Comparison of ENCODE assay signal across 8 cellular contexts in the genomic region with DNA sequence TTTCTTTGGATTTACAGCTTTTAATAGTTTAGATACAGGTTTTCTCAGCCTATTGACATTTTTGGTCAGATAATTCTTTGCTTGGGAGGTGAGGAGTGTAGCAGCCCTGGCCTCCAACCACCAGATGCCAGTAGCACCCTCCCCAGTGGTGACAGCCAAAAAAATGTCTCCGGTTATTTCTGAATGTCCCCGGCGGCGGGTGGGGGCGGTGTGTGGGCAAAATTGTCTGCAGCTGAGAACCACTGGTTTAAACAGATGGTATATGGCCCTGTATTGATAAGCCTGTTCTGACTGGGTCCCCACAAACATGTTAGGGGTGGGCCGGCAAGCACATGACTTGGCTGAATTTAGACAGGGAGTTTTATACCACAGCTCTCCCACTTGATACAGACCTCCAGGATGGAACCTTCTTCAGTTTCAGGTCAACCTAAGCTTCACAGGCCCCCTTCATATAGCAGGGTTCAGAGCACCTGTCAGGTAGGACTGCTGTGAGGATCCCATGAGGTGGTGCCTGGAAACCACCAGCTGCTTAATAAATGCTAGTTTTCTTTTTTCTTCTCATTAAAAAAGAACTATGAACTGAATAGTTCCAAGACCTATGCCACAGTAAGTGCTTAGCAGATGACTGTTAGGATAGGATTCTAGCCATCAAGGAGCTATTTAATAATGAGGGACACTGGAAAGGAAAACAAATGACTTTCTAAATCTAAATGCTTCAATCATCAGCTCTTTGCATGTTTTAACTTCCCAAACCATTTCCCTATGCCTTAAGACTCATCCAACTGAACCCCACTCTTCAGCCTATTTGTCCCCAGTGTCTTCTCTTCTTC. TPM values are rescaled to one million over a fixed set of nuclear protein-coding genes. Genes with fewer than 3 reads are reported as not detected.
DNase-seq lines count a peak whose midpoint lies in the region; ATAC-seq, FAIRE-seq and TF ChIP-seq lines count a peak whose summit lies in the region.

No MANE protein-coding gene starts in this region.

- H3K4me3 ChIP-seq in K562 (no peak overlapping the region), osteoblast (ENCODE audit: insufficient read depth, low read length) (no peak overlapping the region), mammary epithelial cell (replicated peaks in 1 of 3; ENCODE audit: insufficient read depth in 1 of 3, low read depth in 2 of 3, low read length in 3 of 3) (no peak overlapping the region)

- H3K4me1 ChIP-seq in K562 (replicated peaks in 1 of 2; ENCODE audit: control insufficient read depth in 2 of 2, insufficient read depth in 2 of 2, low read length in 2 of 2): peaks cover 14 to 40% of the 10 kb centered on the region in 2 experiments
- peaks cover 26% of the 10 kb centered on the region for H3K4me1 ChIP-seq in osteoblast (ENCODE audit: insufficient read depth, low read length)
- H3K4me1 ChIP-seq in mammary epithelial cell (ENCODE audit: insufficient read depth, low read length): peaks cover 5% of the 10 kb centered on the region

- intact Hi-C loops in K562 (cut with micrococcal nuclease): loop anchor here (1.0 to 2.0 kb wide), 5 partner anchors 18 to 250 kb away; a partner anchor contains a TSS
- intact Hi-C loops in mammary epithelial cell (cut with micrococcal nuclease): loop anchor here (2.0 kb wide), 1 partner anchor 68 kb away; no protein-coding TSS in a partner anchor

- H3K27ac Mint-ChIP-seq in T-helper 17 cell: peak overlapping the region; percentile 87

- no peaks in the 10 kb centered on the region for H3K9me1 ChIP-seq in K562 (ENCODE audit: control insufficient read depth, insufficient read depth, low read length)

- ATAC-seq in GM18520 (IDR thresholded peaks at IDR 0.05; ENCODE audit: unreplicated experiment) (peak; percentile 63), HG02981 (IDR thresholded peaks at IDR 0.05; ENCODE audit: unreplicated experiment) (peak; percentile 72), T-helper 17 cell (peak; percentile 86), K562 (peak; percentile 92)

- WGBS in K562 (ENCODE audit: insufficient coverage, low coverage, missing lambda C conversion rate): 2% methylated on average over 6 of the region's 6 CpGs
- 100% methylated on average over 1 of the region's 6 CpGs for WGBS in mammary epithelial cell (ENCODE audit: low coverage, missing lambda C conversion rate)

- POLR2A ChIA-PET in K562 (lab: Yijun Ruan, JAX): interaction anchor here (0.6 to 3.9 kb wide), 21 partner anchors 9 to 468 kb away, joined by 3 to 39 read pairs (median 4); a partner anchor contains a TSS

- dilution Hi-C loops in mammary epithelial cell (cut with HindIII; ENCODE audit: low sequenced_read_pairs): no loop called here

- H4K20me1 ChIP-seq in K562 (replicated peaks; ENCODE audit: control insufficient read depth, insufficient read depth, low read length): no peaks in the 10 kb centered on the region
- H4K20me1 ChIP-seq in osteoblast (ENCODE audit: insufficient read depth, low read length): peaks cover 30% of the 10 kb centered on the region
- no peaks in the 10 kb centered on the region for H4K20me1 ChIP-seq in mammary epithelial cell (ENCODE audit: insufficient read depth, low read length)

- DNase-seq in T-helper 17 cell: peak; percentile 40 to 63 (median 50)
- peak; percentile 90 to 92 (median 91) for DNase-seq in K562 (ENCODE audit: extremely low read depth in 1 of 4, low spot score in 3 of 4)
- no peak for DNase-seq in osteoblast (ENCODE audit: insufficient read length, low spot score, missing footprints)
- no peak for DNase-seq in mammary epithelial cell
- no peak for DNase-seq in COLO829 (ENCODE audit: low spot score)
- no peak for DNase-seq in ecto neural progenitor cell (ENCODE audit: low spot score)

- H3K36me3 Mint-ChIP-seq in T-helper 17 cell (ENCODE audit: low read depth): peaks cover 3% of the 10 kb centered on the region

- H3K4me1 Mint-ChIP-seq in T-helper 17 cell: peaks cover 60% of the 10 kb centered on the region

- TF ChIP-seq EP300 in K562 (IDR thresholded peaks at IDR 0.05; ENCODE audit: low read length): peak; percentile 61

- H3K4me3 Mint-ChIP-seq in T-helper 17 cell: peak overlapping the region; percentile 33

- H3K4me2 ChIP-seq in K562 (ENCODE audit: insufficient read depth, low read length): peak overlapping the region; percentile 64
- no peak overlapping the region for H3K4me2 ChIP-seq in osteoblast (ENCODE audit: insufficient read depth, low read length)
- no peak overlapping the region for H3K4me2 ChIP-seq in mammary epithelial cell (ENCODE audit: insufficient read depth, low read depth, low read length)

- in situ Hi-C loops in K562 (cut with MboI) (no loop called here), mammary epithelial cell (cut with MboI; ENCODE audit: low sequenced_read_pairs in 2 of 2) (no loop called here)

- peak; percentile 76 to 95 (median 93) for TF ChIP-seq CTCF in K562 (IDR thresholded peaks at IDR 0.05 in 2 of 3, conservative IDR thresholded peaks at IDR 0.05 in 1 of 3; ENCODE audit: insufficient read depth in 2 of 3, low read depth in 1 of 3, low read length in 3 of 3)
- TF ChIP-seq CTCF in osteoblast (IDR thresholded peaks at IDR 0.05; ENCODE audit: extremely low read depth, low read depth, low read length): peak; percentile 22
- peak in 1 of 2 donors; percentile 25 for TF ChIP-seq CTCF in mammary epithelial cell (conservative IDR thresholded peaks at IDR 0.05 in 1 of 2, IDR thresholded peaks at IDR 0.05 in 1 of 2; ENCODE audit: extremely low read depth in 1 of 2, insufficient read depth in 1 of 2, low read depth in 1 of 2, low read length in 2 of 2)

- no peaks in the 10 kb centered on the region for H3K27me3 ChIP-seq in K562 (ENCODE audit: control insufficient read depth in 2 of 2, insufficient read depth in 2 of 2, low read length in 2 of 2)
- H3K27me3 ChIP-seq in osteoblast (ENCODE audit: insufficient read depth, low read length): no peaks in the 10 kb centered on the region
- H3K27me3 ChIP-seq in mammary epithelial cell (ENCODE audit: insufficient read depth, low read length): no peaks in the 10 kb centered on the region

- BruUV-seq in K562 (replicated peaks; lab: Mats Ljungman, UMichigan) (no TSS peak), mammary epithelial cell (replicated peaks; lab: Mats Ljungman, UMichigan) (no TSS peak)

- H2AFZ ChIP-seq in K562 (ENCODE audit: low read depth, low read length) (peak overlapping the region; percentile 51), osteoblast (ENCODE audit: low read length) (no peak overlapping the region), mammary epithelial cell (ENCODE audit: low read depth, low read length) (no peak overlapping the region)

- peak; percentile 87 for FAIRE-seq in K562 (lab: Jason Lieb, UNC)

- H3K9me3 ChIP-seq in T-helper 17 cell (ENCODE audit: control insufficient read depth, low read length, poor library complexity, severe bottlenecking) (no peaks in the 10 kb centered on the region), K562 (replicated peaks; ENCODE audit: control insufficient read depth, insufficient read depth, low read depth, low read length) (no peaks in the 10 kb centered on the region), osteoblast (ENCODE audit: low read depth, low read length) (no peaks in the 10 kb centered on the region), mammary epithelial cell (replicated peaks; ENCODE audit: insufficient read depth, low read length) (no peaks in the 10 kb centered on the region)

- no peaks in the 10 kb centered on the region for H3K27me3 Mint-ChIP-seq in T-helper 17 cell

- no peak for TF ChIP-seq POLR2A in K562 (conservative IDR thresholded peaks at IDR 0.05)

- H3K9ac ChIP-seq in K562 (ENCODE audit: insufficient read depth in 1 of 2, low read depth in 2 of 2, low read length in 2 of 2) (peak overlapping the region; percentile 42 to 77; a peak in 3 of 4 replicates), mammary epithelial cell (ENCODE audit: insufficient read depth, low read length) (no peak overlapping the region)

- CTCF ChIA-PET in K562 (lab: Yijun Ruan, JAX; ENCODE audit: low intra/inter-chr PET ratio) (interaction anchor here (0.9 kb wide), 1 partner anchor 250 kb away, joined by 3 read pairs; no protein-coding TSS in a partner anchor), mammary epithelial cell (lab: Charles Lee; ENCODE audit: low non-redundant PET) (no interaction called here)

- H3K27ac ChIP-seq in K562 (ENCODE audit: extremely low read depth, low read depth, low read length) (peak overlapping the region; percentile 74), osteoblast (ENCODE audit: low read depth, low read length) (peak overlapping the region; percentile 39), mammary epithelial cell (ENCODE audit: insufficient read depth, low read depth, low read length) (no peak overlapping the region)

- TF ChIP-seq RAD21 in K562 (CRISPR knock-in tag; conservative IDR thresholded peaks at IDR 0.05 in 1 of 2, IDR thresholded peaks at IDR 0.05 in 1 of 2): peak; percentile 82 to 87

- peaks cover 88% of the 10 kb centered on the region for H3K79me2 ChIP-seq in K562 (ENCODE audit: control insufficient read depth, insufficient read depth, low read length)
- H3K79me2 ChIP-seq in osteoblast (ENCODE audit: insufficient read depth, low read length): peaks cover 92% of the 10 kb centered on the region
- H3K79me2 ChIP-seq in mammary epithelial cell (ENCODE audit: insufficient read depth, low read length): peaks cover 16% of the 10 kb centered on the region

- H3K36me3 ChIP-seq in K562 (ENCODE audit: control insufficient read depth, insufficient read depth, low read length): peaks cover 13% of the 10 kb centered on the region
- no peaks in the 10 kb centered on the region for H3K36me3 ChIP-seq in osteoblast (ENCODE audit: insufficient read depth, low read length)
- H3K36me3 ChIP-seq in mammary epithelial cell (ENCODE audit: insufficient read depth, low read length): no peaks in the 10 kb centered on the region

RNA-seq across cellular contexts. Expression of a gene that starts 18.1 kb away (rescaled TPM):
- total RNA-seq in T-helper 17 cell: 10 to 100 TPM; 75.8 to 84.8 TPM
- total RNA-seq in K562 (2011; cell fraction: chromatin; rRNA removed; ENCODE audit: low replicate concordance): 45.6 and 69.6 TPM in 2 replicates
- total RNA-seq in K562 (2011; cell fraction: nucleolus; rRNA removed): 29.0 and 29.5 TPM in 2 replicates
- total RNA-seq in K562 (2011; cell fraction: nucleoplasm; rRNA removed): 35.7 and 37.3 TPM in 2 replicates
- 21.0 and 23.3 TPM in 2 replicates for total RNA-seq in K562 (2014; rRNA removed)
- 20.6 and 23.5 TPM in 2 replicates for total RNA-seq in K562 (2014; rRNA removed; fragmentation: Illumina TruSeq; extraction: Trizol)
- 24.3 and 25.3 TPM in 2 replicates for total RNA-seq in K562 (2015; rRNA removed; fragmentation: Illumina TruSeq; extraction: Trizol)
- total RNA-seq in K562 (2021): 26.1 and 31.7 TPM in 2 replicates
- polyA plus RNA-seq in K562 (2011; rRNA removed): 33.2 and 34.8 TPM in 2 replicates
- polyA plus RNA-seq in K562 (2011; cell fraction: cytosol; rRNA removed): 17.2 and 25.7 TPM in 2 replicates
- polyA plus RNA-seq in K562 (2011; cell fraction: nucleus; rRNA removed): 37.4 and 44.9 TPM in 2 replicates
- 18.3 and 28.4 TPM in 2 replicates for polyA plus RNA-seq in K562 (2012)
- polyA plus RNA-seq in K562 (2014; fragmentation: Illumina TruSeq; extraction: Trizol): 24.2 and 30.3 TPM in 2 replicates
- polyA plus RNA-seq in K562 (2014; fragmentation: Nextera tagmentation; extraction: Ambion mirVana): 1 to 10 TPM; 5.2 to 7.6 TPM
- polyA plus RNA-seq in K562 (2014; rRNA removed): 23.0 and 24.6 TPM in 2 replicates
- 41.5 and 47.0 TPM in 2 replicates for polyA minus RNA-seq in K562 (2011; rRNA and poly(A)+ RNA removed)
- 22.2 and 22.3 TPM in 2 replicates for polyA minus RNA-seq in K562 (2011; cell fraction: cytosol; rRNA and poly(A)+ RNA removed)
- 20.3 and 39.2 TPM in 2 replicates for polyA minus RNA-seq in K562 (2011; cell fraction: nucleus; rRNA and poly(A)+ RNA removed)
- total RNA-seq in osteoblast: 47.7 and 48.1 TPM in 2 replicates
- total RNA-seq in mammary epithelial cell: 10 to 100 TPM in 1 of 2 donors, 1 to 10 TPM in 1; 9.9 to 20.3 TPM
- 6.4 TPM for polyA plus RNA-seq in mammary epithelial cell
- 5.6 TPM for polyA minus RNA-seq in mammary epithelial cell

Comparison
In these comparisons a context has a peak if more than half of its experiments do, and no peak if none do; other contexts are left out.
1. DNase-seq: peak in T-helper 17 cell (3 of 3) and K562 (4 of 4); none in osteoblast (single experiment), mammary epithelial cell (single experiment), COLO829 (single experiment) and ecto neural progenitor cell (single experiment).
2. Peak in every context shown above with its lines, with median percentiles within 50 percentile points of each other: ATAC-seq.